In the genomic region with DNA sequence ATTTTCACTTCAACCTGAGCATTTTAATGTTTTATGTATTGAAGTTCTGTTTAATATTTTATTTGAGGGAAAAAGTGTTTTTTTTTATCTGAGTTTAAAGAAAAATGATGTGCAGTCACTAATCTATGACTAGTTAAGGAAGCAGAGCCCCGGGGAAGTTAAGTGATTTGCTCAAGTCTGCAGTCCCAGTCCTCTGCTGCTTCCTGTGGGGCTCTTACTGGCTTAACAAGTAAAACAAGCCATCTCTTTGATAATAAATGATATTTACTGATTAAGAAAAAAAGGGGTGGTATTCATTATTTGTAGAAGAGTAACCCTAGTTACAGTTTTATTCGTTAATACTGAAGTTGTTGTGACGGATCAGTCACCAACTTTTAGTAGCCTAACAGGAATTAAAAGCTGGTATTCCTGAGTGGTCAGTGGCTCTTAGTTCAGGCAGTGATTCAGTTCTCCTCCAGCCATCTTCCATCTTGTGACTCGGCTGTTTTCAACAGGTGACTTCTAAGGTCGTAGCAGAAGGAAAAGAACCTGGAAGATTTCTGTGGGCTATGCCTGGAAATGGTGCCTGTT, we compare ENCODE assay signal across 17 cellular contexts. TPM values are rescaled to one million over a fixed set of nuclear protein-coding genes. Genes with fewer than 3 reads are reported as not detected.
DNase-seq lines count a peak whose midpoint lies in the region; ATAC-seq and TF ChIP-seq lines count a peak whose summit lies in the region.
"Had no signal": no experiment of that assay in that cellular context is flagged by ENCODE, and none has a peak within 500 bp of the region (broad histone marks: within the 10 kb centered on the region; RNA-seq: fewer than 3 reads in every experiment).

No MANE protein-coding gene starts in this region.

- no peak overlapping the region for H3K4me2 ChIP-seq in neural cell (ENCODE audit: low read length)

- peaks cover 15% of the 10 kb centered on the region for H3K79me2 ChIP-seq in neural cell (replicated peaks; ENCODE audit: insufficient read depth, low read length)

- H3K27me3 ChIP-seq in neural cell (ENCODE audit: insufficient read depth, low read depth, low read length) = no peaks in the 10 kb centered on the region
- H3K27me3 ChIP-seq: right atrium auricular region had no signal

- ATAC-seq in activated naive CD8-positive, alpha-beta T cell treated with anti-CD3 and anti-CD28 coated beads, Interleukin-2, amount 10 ng/mL, durations not matched to agents 7 days and 5 days (ENCODE audit: low read depth) = no peak

- H3K4me3 Mint-ChIP-seq in activated T-cell treated with anti-CD3 and anti-CD28 coated beads, Interleukin-2, amount 50 U/mL, for 24 hours = peak overlapping the region; percentile 74
- no peak overlapping the region for H3K4me3 Mint-ChIP-seq in activated naive CD8-positive, alpha-beta T cell treated with anti-CD3 and anti-CD28 coated beads, Interleukin-2, amount 10 ng/mL, durations not matched to agents 7 days and 5 days
- H3K4me3 Mint-ChIP-seq: neural crest cell had no signal

- H3K4me3 ChIP-seq in neural cell (ENCODE audit: low read length) = no peak overlapping the region
- H3K4me3 ChIP-seq: right atrium auricular region had no signal

- peaks cover 2% of the 10 kb centered on the region for H3K9me3 Mint-ChIP-seq in activated T-cell treated with anti-CD3 and anti-CD28 coated beads, Interleukin-2, amount 50 U/mL, for 24 hours
- H3K9me3 Mint-ChIP-seq in activated naive CD8-positive, alpha-beta T cell treated with anti-CD3 and anti-CD28 coated beads, Interleukin-2, amount 10 ng/mL, durations not matched to agents 7 days and 5 days = no peaks in the 10 kb centered on the region
- H3K9me3 Mint-ChIP-seq: neural crest cell had no signal

- H3K27ac Mint-ChIP-seq in activated T-cell treated with anti-CD3 and anti-CD28 coated beads, Interleukin-2, amount 50 U/mL, for 24 hours = peak overlapping the region; percentile 100
- H3K27ac Mint-ChIP-seq in activated naive CD8-positive, alpha-beta T cell treated with anti-CD3 and anti-CD28 coated beads, Interleukin-2, amount 10 ng/mL, durations not matched to agents 7 days and 5 days = peak overlapping the region; percentile 58

- no peak for TF ChIP-seq CTCF in neural cell (IDR thresholded peaks at IDR 0.05; ENCODE audit: poor library complexity, severe bottlenecking)

- POLR2A ChIA-PET in activated naive CD8-positive, alpha-beta T cell treated with anti-CD3 and anti-CD28 coated beads, Interleukin-2, amount 10 ng/mL, durations not matched to agents 7 days and 5 days (lab: Charles Lee) = interaction anchor here (1.0 to 1.4 kb wide), 3 partner anchors 21 to 190 kb away, joined by 3 to 7 read pairs (median 5); a partner anchor contains a TSS

- H3F3A ChIP-seq in neural cell (ENCODE audit: insufficient read depth, low read length, poor library complexity, severe bottlenecking) = peaks cover 3% of the 10 kb centered on the region

- no peak for TF ChIP-seq RAD21 in neural cell (conservative IDR thresholded peaks at IDR 0.05)

- DNase-seq in activated T-cell treated with anti-CD3 and anti-CD28 coated beads, Interleukin-2, amount 50 U/mL, for 24 hours = no peak
- DNase-seq in activated T-cell treated with anti-CD3 and anti-CD28 coated beads for 4 hours (no peak), HT-29 (ENCODE audit: low spot score) (peak; percentile 53), cerebellum (ENCODE audit: low spot score) (no peak), OCI-M2 (lab: John Stamatoyannopoulos, UW; ENCODE audit: unreplicated experiment) (no peak), amniotic stem cell (lab: John Stamatoyannopoulos, UW) (no peak)
- DNase-seq in activated naive CD8-positive, alpha-beta T cell treated with anti-CD3 and anti-CD28 coated beads, Interleukin-2, amount 10 ng/mL, durations not matched to agents 7 days and 5 days = no peak
- DNase-seq: GOT3, mammary epithelial cell, NCI-H187 treated with DMSO at 0.1 percent for 48 hours, NCI-H446 treated with DMSO at 0.1 percent for 48 hours, SHP77, trophoblast cell had no signal

- H4K20me1 ChIP-seq in neural cell (ENCODE audit: insufficient read depth) = no peaks in the 10 kb centered on the region

- H3K27me3 Mint-ChIP-seq in activated T-cell treated with anti-CD3 and anti-CD28 coated beads, Interleukin-2, amount 50 U/mL, for 24 hours = no peaks in the 10 kb centered on the region
- H3K27me3 Mint-ChIP-seq in activated naive CD8-positive, alpha-beta T cell treated with anti-CD3 and anti-CD28 coated beads, Interleukin-2, amount 10 ng/mL, durations not matched to agents 7 days and 5 days = no peaks in the 10 kb centered on the region

- H3K4me1 Mint-ChIP-seq in activated T-cell treated with anti-CD3 and anti-CD28 coated beads, Interleukin-2, amount 50 U/mL, for 24 hours (ENCODE audit: low read depth) = peaks cover 96% of the 10 kb centered on the region
- peaks cover 70% of the 10 kb centered on the region for H3K4me1 Mint-ChIP-seq in activated naive CD8-positive, alpha-beta T cell treated with anti-CD3 and anti-CD28 coated beads, Interleukin-2, amount 10 ng/mL, durations not matched to agents 7 days and 5 days

- no peaks in the 10 kb centered on the region for H3K36me3 ChIP-seq in neural cell (ENCODE audit: insufficient read depth, low read length)
- H3K36me3 ChIP-seq: right atrium auricular region had no signal

- H3K9ac ChIP-seq in neural cell (ENCODE audit: low read length) = no peak overlapping the region

- H2AFZ ChIP-seq in neural cell (ENCODE audit: low read depth, low read length) = no peak overlapping the region

- no peak for TF ChIP-seq EP300 in neural cell (conservative IDR thresholded peaks at IDR 0.05; ENCODE audit: poor library complexity, severe bottlenecking)

- H3K9me2 ChIP-seq in neural cell (ENCODE audit: insufficient read depth, low read length) = no peaks in the 10 kb centered on the region

- no peaks in the 10 kb centered on the region for H3K9me3 ChIP-seq in neural cell (ENCODE audit: low read length)
- H3K9me3 ChIP-seq: right atrium auricular region had no signal

- peaks cover 87% of the 10 kb centered on the region for H3K36me3 Mint-ChIP-seq in activated T-cell treated with anti-CD3 and anti-CD28 coated beads, Interleukin-2, amount 50 U/mL, for 24 hours (ENCODE audit: low read depth)
- peaks cover 20% of the 10 kb centered on the region for H3K36me3 Mint-ChIP-seq in activated naive CD8-positive, alpha-beta T cell treated with anti-CD3 and anti-CD28 coated beads, Interleukin-2, amount 10 ng/mL, durations not matched to agents 7 days and 5 days

- peak overlapping the region; percentile 97 for H3K27ac ChIP-seq in neural cell (ENCODE audit: low read length)
- H3K27ac ChIP-seq: epithelial cell of prostate, right atrium auricular region had no signal

TF ChIP-seq in neural cell, 6 proteins besides CTCF, POLR2A, EP300 and RAD21:
- TF ChIP-seq, protein P1, sequence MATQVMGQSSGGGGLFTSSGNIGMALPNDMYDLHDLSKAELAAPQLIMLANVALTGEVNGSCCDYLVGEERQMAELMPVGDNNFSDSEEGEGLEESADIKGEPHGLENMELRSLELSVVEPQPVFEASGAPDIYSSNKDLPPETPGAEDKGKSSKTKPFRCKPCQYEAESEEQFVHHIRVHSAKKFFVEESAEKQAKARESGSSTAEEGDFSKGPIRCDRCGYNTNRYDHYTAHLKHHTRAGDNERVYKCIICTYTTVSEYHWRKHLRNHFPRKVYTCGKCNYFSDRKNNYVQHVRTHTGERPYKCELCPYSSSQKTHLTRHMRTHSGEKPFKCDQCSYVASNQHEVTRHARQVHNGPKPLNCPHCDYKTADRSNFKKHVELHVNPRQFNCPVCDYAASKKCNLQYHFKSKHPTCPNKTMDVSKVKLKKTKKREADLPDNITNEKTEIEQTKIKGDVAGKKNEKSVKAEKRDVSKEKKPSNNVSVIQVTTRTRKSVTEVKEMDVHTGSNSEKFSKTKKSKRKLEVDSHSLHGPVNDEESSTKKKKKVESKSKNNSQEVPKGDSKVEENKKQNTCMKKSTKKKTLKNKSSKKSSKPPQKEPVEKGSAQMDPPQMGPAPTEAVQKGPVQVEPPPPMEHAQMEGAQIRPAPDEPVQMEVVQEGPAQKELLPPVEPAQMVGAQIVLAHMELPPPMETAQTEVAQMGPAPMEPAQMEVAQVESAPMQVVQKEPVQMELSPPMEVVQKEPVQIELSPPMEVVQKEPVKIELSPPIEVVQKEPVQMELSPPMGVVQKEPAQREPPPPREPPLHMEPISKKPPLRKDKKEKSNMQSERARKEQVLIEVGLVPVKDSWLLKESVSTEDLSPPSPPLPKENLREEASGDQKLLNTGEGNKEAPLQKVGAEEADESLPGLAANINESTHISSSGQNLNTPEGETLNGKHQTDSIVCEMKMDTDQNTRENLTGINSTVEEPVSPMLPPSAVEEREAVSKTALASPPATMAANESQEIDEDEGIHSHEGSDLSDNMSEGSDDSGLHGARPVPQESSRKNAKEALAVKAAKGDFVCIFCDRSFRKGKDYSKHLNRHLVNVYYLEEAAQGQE (IDR thresholded peaks at IDR 0.05; ENCODE audit: borderline replicate concordance) = no peak
- TF ChIP-seq SMC3 (conservative IDR thresholded peaks at IDR 0.05; ENCODE audit: poor library complexity) = no peak
- TF ChIP-seq TAF1 (IDR thresholded peaks at IDR 0.05; ENCODE audit: low read depth) = no peak
- no peak for TF ChIP-seq EZH2 (IDR thresholded peaks at IDR 0.05; ENCODE audit: borderline replicate concordance, insufficient read depth, low read length, poor library complexity, severe bottlenecking)
- no peak for TF ChIP-seq POLR2AphosphoS5 (IDR thresholded peaks at IDR 0.05)
- no peak for TF ChIP-seq MXI1 (conservative IDR thresholded peaks at IDR 0.05; ENCODE audit: poor library complexity, severe bottlenecking)

RNA-seq across cellular contexts. Expression of a gene that starts 21.7 kb away (rescaled TPM):
- 19.9 and 21.5 TPM in 2 replicates for total RNA-seq in HT-29 (2014; rRNA removed; shearing (Covaris generic))
- 100 to 1,000 TPM in 1 of 2 experiments, 10 to 100 TPM in 1; 98.5 to 100 TPM for total RNA-seq in activated naive CD8-positive, alpha-beta T cell treated with anti-CD3 and anti-CD28 coated beads, Interleukin-2, amount 10 ng/mL, durations not matched to agents 7 days and 5 days
- polyA plus RNA-seq in neural cell = 136 and 198 TPM in 2 replicates
- polyA minus RNA-seq in neural cell = 77.6 and 77.9 TPM in 2 replicates
- total RNA-seq in cerebellum = 24.4 TPM
